ENCODE assay signal across 24 cellular contexts in genomic region chr6:23591761-23592160, GRCh38.
"Had no signal": no experiment of that assay in that cellular context is flagged by ENCODE, and none has a peak within 500 bp of the region (broad histone marks: within the 10 kb centered on the region; RNA-seq: fewer than 3 reads in every experiment).

No MANE protein-coding gene starts in this region.

- H3K27ac ChIP-seq: SK-N-MC had no signal

- ATAC-seq: activated CD4-positive, alpha-beta T cell treated with anti-CD3 and anti-CD28 coated beads for 36 hours; activated T-helper 17 cell treated with anti-CD3 and anti-CD28 coated beads, Interleukin-2, amount 50 U/mL, for 72 hours; T-cell had no signal

- H3K27me3 Mint-ChIP-seq: activated CD4-positive, alpha-beta memory T cell treated with anti-CD3 and anti-CD28 coated beads, Interleukin-2, amount 10 ng/mL, durations not matched to agents 7 days and 5 days; activated CD4-positive, alpha-beta T cell treated with anti-CD3 and anti-CD28 coated beads for 36 hours; activated T-helper 17 cell treated with anti-CD3 and anti-CD28 coated beads, Interleukin-2, amount 50 U/mL, for 72 hours; central memory CD8-positive, alpha-beta T cell; T-cell had no signal

- H3K27ac Mint-ChIP-seq: activated CD4-positive, alpha-beta memory T cell treated with anti-CD3 and anti-CD28 coated beads, Interleukin-2, amount 10 ng/mL, durations not matched to agents 7 days and 5 days; activated CD4-positive, alpha-beta T cell treated with anti-CD3 and anti-CD28 coated beads for 36 hours; activated naive CD4-positive, alpha-beta T cell treated with anti-CD3 and anti-CD28 coated beads for 36 hours; activated naive CD8-positive, alpha-beta T cell; activated T-helper 17 cell treated with anti-CD3 and anti-CD28 coated beads, Interleukin-2, amount 50 U/mL, for 72 hours; T-cell had no signal

- H3K36me3 Mint-ChIP-seq: activated naive CD8-positive, alpha-beta T cell; T-cell had no signal

- DNase-seq: activated CD4-positive, alpha-beta memory T cell treated with anti-CD3 and anti-CD28 coated beads, Interleukin-2, amount 10 ng/mL, durations not matched to agents 7 days and 5 days; activated CD4-positive, alpha-beta T cell treated with anti-CD3 and anti-CD28 coated beads for 36 hours; activated CD4-positive, alpha-beta T cell treated with anti-CD3 and anti-CD28 coated beads, Interleukin-2, amount 50 U/mL, for 1 hour; activated CD4-positive, CD25-positive, alpha-beta regulatory T cell; activated gamma-delta T cell; activated naive CD4-positive, alpha-beta T cell treated with anti-CD3 and anti-CD28 coated beads for 36 hours; activated T-cell treated with anti-CD3 and anti-CD28 coated beads for 4 hours; activated T-cell treated with anti-CD3 and anti-CD28 coated beads, Interleukin-2, amount 50 U/mL, for 48 hours; amygdala; Kasumi-1; NCI-H1105 treated with DMSO at 0.1 percent for 48 hours; NCI-H1436 treated with DMSO at 0.1 percent for 48 hours; NCI-H187; NCI-H2081; NCI-H510A treated with DMSO at 0.1 percent for 48 hours; NCI-H774; T-cell; T-helper 2 cell; T1000 had no signal

- H3K4me3 ChIP-seq: SK-N-MC had no signal

- H3K4me3 Mint-ChIP-seq: activated CD4-positive, alpha-beta memory T cell treated with anti-CD3 and anti-CD28 coated beads, Interleukin-2, amount 10 ng/mL, durations not matched to agents 7 days and 5 days; activated CD4-positive, alpha-beta T cell treated with anti-CD3 and anti-CD28 coated beads for 36 hours; activated naive CD4-positive, alpha-beta T cell treated with anti-CD3 and anti-CD28 coated beads for 36 hours; activated naive CD8-positive, alpha-beta T cell; activated T-helper 17 cell treated with anti-CD3 and anti-CD28 coated beads, Interleukin-2, amount 50 U/mL, for 72 hours; brain; central memory CD8-positive, alpha-beta T cell; T-cell had no signal

- H3K4me1 Mint-ChIP-seq: activated CD4-positive, alpha-beta memory T cell treated with anti-CD3 and anti-CD28 coated beads, Interleukin-2, amount 10 ng/mL, durations not matched to agents 7 days and 5 days; activated CD4-positive, alpha-beta T cell treated with anti-CD3 and anti-CD28 coated beads for 36 hours; activated T-helper 17 cell treated with anti-CD3 and anti-CD28 coated beads, Interleukin-2, amount 50 U/mL, for 72 hours; central memory CD8-positive, alpha-beta T cell; T-cell had no signal
